13 cellular contexts compared by ENCODE assay signal in genomic region chr13:97340399-97340798, GRCh38.
DNase-seq lines count a peak whose midpoint lies in the region; ATAC-seq and TF ChIP-seq lines count a peak whose summit lies in the region.
"Had no signal": no experiment of that assay in that cellular context is flagged by ENCODE, and none has a peak within 500 bp of the region (broad histone marks: within the 10 kb centered on the region; RNA-seq: fewer than 3 reads in every experiment).

No MANE protein-coding gene starts in this region.

- DNase-seq in erythroblast (lab: John Stamatoyannopoulos, UW): peak; percentile 43 to 72
- no peak for DNase-seq in stomach
- DNase-seq in activated naive CD8-positive, alpha-beta T cell treated with anti-CD3 and anti-CD28 coated beads for 36 hours: no peak
- no peak for DNase-seq in left lung
- no peak for DNase-seq in activated T-cell treated with anti-CD3 and anti-CD28 coated beads, Interleukin-2, amount 50 U/mL, for 4 hours
- DNase-seq in foreskin melanocyte: no peak
- DNase-seq: activated CD4-positive, alpha-beta T cell treated with anti-CD3 and anti-CD28 coated beads, Interleukin-2, amount 50 U/mL, for 1 hour; cerebellar nuclear complex; NCI-H146; nucleus accumbens; stimulated activated naive CD4-positive, alpha-beta T cell had no signal

- intact Hi-C loops in stomach (cut with DNase I; ENCODE audit: low total_unique reads) (loop anchor here (10.0 kb wide), 1 partner anchor 126 kb away; no protein-coding TSS in a partner anchor), left lung (cut with DNase I) (loop anchor here in 1 of 2 donors (10.0 kb wide), 1 partner anchor 116 kb away; the partner anchor contains the start of gene MBNL2)

- H3K9me3 ChIP-seq in stomach (no peaks in the 10 kb centered on the region), left lung (no peaks in the 10 kb centered on the region)

- H3K4me3 ChIP-seq in stomach (no peak overlapping the region), left lung (no peak overlapping the region)

- TF ChIP-seq CTCF in stomach (IDR thresholded peaks at IDR 0.05) (no peak), left lung (IDR thresholded peaks at IDR 0.05) (no peak)

- no peak overlapping the region for H3K27ac Mint-ChIP-seq in activated naive CD8-positive, alpha-beta T cell treated with anti-CD3 and anti-CD28 coated beads for 36 hours

- ATAC-seq in GM19372 (IDR thresholded peaks at IDR 0.05; ENCODE audit: low read depth, unreplicated experiment) (peak; percentile 49), HG03159 (IDR thresholded peaks at IDR 0.05; ENCODE audit: unreplicated experiment) (peak; percentile 48), left lung (no peak)
- ATAC-seq in activated T-cell treated with anti-CD3 and anti-CD28 coated beads, Interleukin-2, amount 50 U/mL, for 4 hours: no peak

- no peaks in the 10 kb centered on the region for H3K4me1 Mint-ChIP-seq in activated naive CD8-positive, alpha-beta T cell treated with anti-CD3 and anti-CD28 coated beads for 36 hours
- peaks cover 9% of the 10 kb centered on the region for H3K4me1 Mint-ChIP-seq in activated T-cell treated with anti-CD3 and anti-CD28 coated beads, Interleukin-2, amount 50 U/mL, for 4 hours (ENCODE audit: low read depth)

- peaks cover 5% of the 10 kb centered on the region for H3K36me3 Mint-ChIP-seq in activated naive CD8-positive, alpha-beta T cell treated with anti-CD3 and anti-CD28 coated beads for 36 hours
- H3K36me3 Mint-ChIP-seq in activated T-cell treated with anti-CD3 and anti-CD28 coated beads, Interleukin-2, amount 50 U/mL, for 4 hours (ENCODE audit: insufficient read depth): peaks cover 10% of the 10 kb centered on the region

- H3K4me1 ChIP-seq in stomach (peaks cover 2 to 63% (median 38%) of the 10 kb centered on the region in 4 donors), left lung (peaks cover 0 to 13% of the 10 kb centered on the region in 2 donors)

- no peaks in the 10 kb centered on the region for H3K27me3 Mint-ChIP-seq in activated naive CD8-positive, alpha-beta T cell treated with anti-CD3 and anti-CD28 coated beads for 36 hours
- no peaks in the 10 kb centered on the region for H3K27me3 Mint-ChIP-seq in activated T-cell treated with anti-CD3 and anti-CD28 coated beads, Interleukin-2, amount 50 U/mL, for 4 hours (ENCODE audit: low read depth)

- no peaks in the 10 kb centered on the region for H3K27me3 ChIP-seq in stomach
- no peaks in the 10 kb centered on the region for H3K27me3 ChIP-seq in left lung

- TF ChIP-seq EP300 in stomach (IDR thresholded peaks at IDR 0.05): no peak

- no peak overlapping the region for H3K4me3 Mint-ChIP-seq in activated naive CD8-positive, alpha-beta T cell treated with anti-CD3 and anti-CD28 coated beads for 36 hours
- no peak overlapping the region for H3K4me3 Mint-ChIP-seq in activated T-cell treated with anti-CD3 and anti-CD28 coated beads, Interleukin-2, amount 50 U/mL, for 4 hours

- peak overlapping the region in 4 of 5 donors; percentile 73 to 84 (median 82) for H3K27ac ChIP-seq in stomach
- H3K27ac ChIP-seq in left lung: peak overlapping the region in 1 of 2 donors; percentile 0

- 30 to 65% (median 46%) methylated on average over 1 of the region's 1 CpG for WGBS in stomach, 5 donors

- TF ChIP-seq POLR2A in erythroblast (IDR thresholded peaks at IDR 0.05; ENCODE audit: low read length): no peak
- TF ChIP-seq POLR2A in stomach (IDR thresholded peaks at IDR 0.05): no peak

- H3K36me3 ChIP-seq in stomach (peaks cover 3 to 41% (median 35%) of the 10 kb centered on the region in 4 donors), left lung (peaks cover 0 to 27% of the 10 kb centered on the region in 2 donors)

- no peaks in the 10 kb centered on the region for H3K9me3 Mint-ChIP-seq in activated naive CD8-positive, alpha-beta T cell treated with anti-CD3 and anti-CD28 coated beads for 36 hours
- no peaks in the 10 kb centered on the region for H3K9me3 Mint-ChIP-seq in activated T-cell treated with anti-CD3 and anti-CD28 coated beads, Interleukin-2, amount 50 U/mL, for 4 hours

Comparison
In these comparisons a context has a peak if more than half of its experiments do, and no peak if none do; other contexts are left out.
1. ATAC-seq: peak in GM19372 (single experiment) and HG03159 (single experiment); none in left lung (single experiment) and activated T-cell treated with anti-CD3 and anti-CD28 coated beads, Interleukin-2, amount 50 U/mL, for 4 hours (0 of 2).
2. DNase-seq: peak in erythroblast (2 of 2); none in stomach (single experiment), activated naive CD8-positive, alpha-beta T cell treated with anti-CD3 and anti-CD28 coated beads for 36 hours (single experiment), left lung (0 of 2), activated T-cell treated with anti-CD3 and anti-CD28 coated beads, Interleukin-2, amount 50 U/mL, for 4 hours (single experiment) and foreskin melanocyte (single experiment).